1 cellular context compared by ENCODE assay signal in the genomic region with DNA sequence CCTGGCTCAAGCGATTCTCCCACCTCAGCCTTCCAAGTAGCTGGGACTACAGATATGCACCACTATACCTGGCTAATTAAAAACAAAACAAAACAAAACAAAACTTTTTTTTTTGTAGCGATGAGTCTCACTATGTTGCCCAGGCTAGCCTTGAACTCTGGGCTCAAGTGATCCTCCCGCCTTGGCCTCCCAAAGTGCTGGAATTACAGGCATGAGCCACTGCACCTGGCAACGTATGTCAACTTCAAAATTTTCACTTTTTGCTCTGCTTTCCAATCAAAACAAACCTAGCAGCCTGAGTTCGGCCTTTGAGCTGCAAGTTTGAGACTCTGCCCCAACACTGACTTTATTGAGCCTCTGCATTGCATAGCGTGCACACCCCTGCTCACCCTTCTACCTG.
TF ChIP-seq lines count a peak whose summit lies in the region.

No MANE protein-coding gene starts in this region.

TF ChIP-seq in HCT116, 20 proteins besides CTCF, POLR2A, EP300 and RAD21:
- TF ChIP-seq, protein P1, sequence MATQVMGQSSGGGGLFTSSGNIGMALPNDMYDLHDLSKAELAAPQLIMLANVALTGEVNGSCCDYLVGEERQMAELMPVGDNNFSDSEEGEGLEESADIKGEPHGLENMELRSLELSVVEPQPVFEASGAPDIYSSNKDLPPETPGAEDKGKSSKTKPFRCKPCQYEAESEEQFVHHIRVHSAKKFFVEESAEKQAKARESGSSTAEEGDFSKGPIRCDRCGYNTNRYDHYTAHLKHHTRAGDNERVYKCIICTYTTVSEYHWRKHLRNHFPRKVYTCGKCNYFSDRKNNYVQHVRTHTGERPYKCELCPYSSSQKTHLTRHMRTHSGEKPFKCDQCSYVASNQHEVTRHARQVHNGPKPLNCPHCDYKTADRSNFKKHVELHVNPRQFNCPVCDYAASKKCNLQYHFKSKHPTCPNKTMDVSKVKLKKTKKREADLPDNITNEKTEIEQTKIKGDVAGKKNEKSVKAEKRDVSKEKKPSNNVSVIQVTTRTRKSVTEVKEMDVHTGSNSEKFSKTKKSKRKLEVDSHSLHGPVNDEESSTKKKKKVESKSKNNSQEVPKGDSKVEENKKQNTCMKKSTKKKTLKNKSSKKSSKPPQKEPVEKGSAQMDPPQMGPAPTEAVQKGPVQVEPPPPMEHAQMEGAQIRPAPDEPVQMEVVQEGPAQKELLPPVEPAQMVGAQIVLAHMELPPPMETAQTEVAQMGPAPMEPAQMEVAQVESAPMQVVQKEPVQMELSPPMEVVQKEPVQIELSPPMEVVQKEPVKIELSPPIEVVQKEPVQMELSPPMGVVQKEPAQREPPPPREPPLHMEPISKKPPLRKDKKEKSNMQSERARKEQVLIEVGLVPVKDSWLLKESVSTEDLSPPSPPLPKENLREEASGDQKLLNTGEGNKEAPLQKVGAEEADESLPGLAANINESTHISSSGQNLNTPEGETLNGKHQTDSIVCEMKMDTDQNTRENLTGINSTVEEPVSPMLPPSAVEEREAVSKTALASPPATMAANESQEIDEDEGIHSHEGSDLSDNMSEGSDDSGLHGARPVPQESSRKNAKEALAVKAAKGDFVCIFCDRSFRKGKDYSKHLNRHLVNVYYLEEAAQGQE (IDR thresholded peaks at IDR 0.05; ENCODE audit: low read depth): no peak
- no peak for TF ChIP-seq EZH2 (IDR thresholded peaks at IDR 0.05)
- no peak for TF ChIP-seq TCF7L2 (IDR thresholded peaks at IDR 0.05; ENCODE audit: borderline replicate concordance, extremely low read depth, insufficient read depth, insufficient read length)
- no peak for TF ChIP-seq EGR1 (IDR thresholded peaks at IDR 0.05; ENCODE audit: low read depth)
- TF ChIP-seq YY1 (IDR thresholded peaks at IDR 0.05; ENCODE audit: extremely low read depth, insufficient replicate concordance, low read depth, low read length): no peak
- TF ChIP-seq ZFX (IDR thresholded peaks at IDR 0.05): no peak
- TF ChIP-seq CBX3 (IDR thresholded peaks at IDR 0.05; ENCODE audit: low read depth): no peak
- TF ChIP-seq CEBPB (IDR thresholded peaks at IDR 0.05; ENCODE audit: low read depth): no peak
- TF ChIP-seq, protein P2, sequence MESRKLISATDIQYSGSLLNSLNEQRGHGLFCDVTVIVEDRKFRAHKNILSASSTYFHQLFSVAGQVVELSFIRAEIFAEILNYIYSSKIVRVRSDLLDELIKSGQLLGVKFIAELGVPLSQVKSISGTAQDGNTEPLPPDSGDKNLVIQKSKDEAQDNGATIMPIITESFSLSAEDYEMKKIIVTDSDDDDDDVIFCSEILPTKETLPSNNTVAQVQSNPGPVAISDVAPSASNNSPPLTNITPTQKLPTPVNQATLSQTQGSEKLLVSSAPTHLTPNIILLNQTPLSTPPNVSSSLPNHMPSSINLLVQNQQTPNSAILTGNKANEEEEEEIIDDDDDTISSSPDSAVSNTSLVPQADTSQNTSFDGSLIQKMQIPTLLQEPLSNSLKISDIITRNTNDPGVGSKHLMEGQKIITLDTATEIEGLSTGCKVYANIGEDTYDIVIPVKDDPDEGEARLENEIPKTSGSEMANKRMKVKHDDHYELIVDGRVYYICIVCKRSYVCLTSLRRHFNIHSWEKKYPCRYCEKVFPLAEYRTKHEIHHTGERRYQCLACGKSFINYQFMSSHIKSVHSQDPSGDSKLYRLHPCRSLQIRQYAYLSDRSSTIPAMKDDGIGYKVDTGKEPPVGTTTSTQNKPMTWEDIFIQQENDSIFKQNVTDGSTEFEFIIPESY (IDR thresholded peaks at IDR 0.05; ENCODE audit: extremely low read depth, insufficient replicate concordance, low read length): no peak
- TF ChIP-seq JUND (IDR thresholded peaks at IDR 0.05): no peak
